9 cellular contexts compared by ENCODE assay signal in genomic region chr2:181461056-181461630, GRCh38. TPM values are rescaled to one million over a fixed set of nuclear protein-coding genes. Genes with fewer than 3 reads are reported as not detected.
DNase-seq lines count a peak whose midpoint lies in the region; ATAC-seq, FAIRE-seq and TF ChIP-seq lines count a peak whose summit lies in the region.
"Had no signal": no experiment of that assay in that cellular context is flagged by ENCODE, and none has a peak within 500 bp of the region (broad histone marks: within the 10 kb centered on the region; RNA-seq: fewer than 3 reads in every experiment).

No MANE protein-coding gene starts in this region.

- no peak for ATAC-seq in stimulated activated naive CD8-positive, alpha-beta T cell treated with anti-CD3 and anti-CD28 coated beads, Interleukin-15, amount 100 ng/mL, for 72 hours
- ATAC-seq in HG03457 (IDR thresholded peaks at IDR 0.05; ENCODE audit: unreplicated experiment), result no peak
- ATAC-seq: gastrocnemius medialis had no signal

- H3K9me3 Mint-ChIP-seq in stimulated activated naive CD8-positive, alpha-beta T cell treated with anti-CD3 and anti-CD28 coated beads, Interleukin-15, amount 100 ng/mL, for 72 hours, result no peaks in the 10 kb centered on the region

- peaks cover 65% of the 10 kb centered on the region for H3K4me1 Mint-ChIP-seq in stimulated activated naive CD8-positive, alpha-beta T cell treated with anti-CD3 and anti-CD28 coated beads, Interleukin-15, amount 100 ng/mL, for 72 hours

- peak overlapping the region; percentile 75 for H3K4me3 ChIP-seq in HL-60 (replicated peaks; ENCODE audit: insufficient read depth, low read length)
- H3K4me3 ChIP-seq: gastrocnemius medialis had no signal

- no peak for TF ChIP-seq CTCF in HL-60 (IDR thresholded peaks at IDR 0.05; ENCODE audit: insufficient read depth, low read length)

- H3K27ac ChIP-seq in HL-60 (replicated peaks), result peak overlapping the region; percentile 100
- H3K27ac ChIP-seq: gastrocnemius medialis had no signal

- H3K27me3 Mint-ChIP-seq in stimulated activated naive CD8-positive, alpha-beta T cell treated with anti-CD3 and anti-CD28 coated beads, Interleukin-15, amount 100 ng/mL, for 72 hours, result no peaks in the 10 kb centered on the region

- peak overlapping the region; percentile 94 to 98 for H3K4me3 Mint-ChIP-seq in stimulated activated naive CD8-positive, alpha-beta T cell treated with anti-CD3 and anti-CD28 coated beads, Interleukin-15, amount 100 ng/mL, for 72 hours

- no peak for FAIRE-seq in frontal cortex (lab: Jason Lieb, UNC)

- H3K27me3 ChIP-seq in HL-60 (ENCODE audit: insufficient read depth, poor library complexity, severe bottlenecking), result no peaks in the 10 kb centered on the region

- peak overlapping the region; percentile 91 to 94 for H3K27ac Mint-ChIP-seq in stimulated activated naive CD8-positive, alpha-beta T cell treated with anti-CD3 and anti-CD28 coated beads, Interleukin-15, amount 100 ng/mL, for 72 hours

- DNase-seq in activated gamma-delta T cell treated with Interleukin-2 at 50 U/mL for 16 hours (peak; percentile 21), activated gamma-delta T cell (lab: John Stamatoyannopoulos, UW) (no peak), HL-60 (ENCODE audit: low read depth in 1 of 2, low spot score in 1 of 2) (peak in 1 of 2 experiments; percentile 72), frontal cortex (ENCODE audit: low spot score in 2 of 2) (no peak)
- DNase-seq in activated T-cell treated with anti-CD3 and anti-CD28 coated beads, Interleukin-2, amount 50 U/mL, for 48 hours, result peak; percentile 36 to 43
- DNase-seq in stimulated activated naive CD8-positive, alpha-beta T cell treated with anti-CD3 and anti-CD28 coated beads, Interleukin-15, amount 100 ng/mL, for 72 hours, result peak; percentile 13 to 15
- DNase-seq in stimulated activated CD4-positive, alpha-beta T cell treated with anti-CD3 and anti-CD28 coated beads, Interleukin-2, amount 100 ng/mL, for 48 hours, result no peak
- DNase-seq: gastrocnemius medialis had no signal

RNA-seq across cellular contexts. Expression of gene ITGA4, which starts 4.0 kb away (rescaled TPM):
- 6.9 TPM for total RNA-seq in frontal cortex

Comparison
In these comparisons a context has a peak if more than half of its experiments do, and no peak if none do; other contexts are left out.
1. DNase-seq: peak in activated gamma-delta T cell treated with Interleukin-2 at 50 U/mL for 16 hours (single experiment), activated T-cell treated with anti-CD3 and anti-CD28 coated beads, Interleukin-2, amount 50 U/mL, for 48 hours (2 of 2) and stimulated activated naive CD8-positive, alpha-beta T cell treated with anti-CD3 and anti-CD28 coated beads, Interleukin-15, amount 100 ng/mL, for 72 hours (2 of 2); none in activated gamma-delta T cell (single experiment), stimulated activated CD4-positive, alpha-beta T cell treated with anti-CD3 and anti-CD28 coated beads, Interleukin-2, amount 100 ng/mL, for 48 hours (0 of 2) and frontal cortex (0 of 2).